In genomic region chr10:95445223-95445836, GRCh38 we compare ENCODE assay signal across 10 cellular contexts.
DNase-seq lines count a peak whose midpoint lies in the region; ATAC-seq, FAIRE-seq and TF ChIP-seq lines count a peak whose summit lies in the region.
"Had no signal": no experiment of that assay in that cellular context is flagged by ENCODE, and none has a peak within 500 bp of the region (broad histone marks: within the 10 kb centered on the region; RNA-seq: fewer than 3 reads in every experiment).

No MANE protein-coding gene starts in this region.

- peak; percentile 81 for DNase-seq in AG10803 (ENCODE audit: low read depth)
- DNase-seq in globus pallidus (ENCODE audit: low spot score) = peak; percentile 60
- DNase-seq in pancreas = peak in 4 of 6 donors; percentile 44 to 77 (median 70)
- no peak for DNase-seq in activated naive CD4-positive, alpha-beta T cell treated with anti-CD3 and anti-CD28 coated beads for 36 hours
- no peak for DNase-seq in GM12891 (ENCODE audit: insufficient read length, low spot score)

- peaks cover 3% of the 10 kb centered on the region for H3K27me3 Mint-ChIP-seq in activated naive CD4-positive, alpha-beta T cell treated with anti-CD3 and anti-CD28 coated beads for 36 hours (ENCODE audit: low read depth)

- H3K36me3 Mint-ChIP-seq in activated naive CD4-positive, alpha-beta T cell treated with anti-CD3 and anti-CD28 coated beads for 36 hours (ENCODE audit: low read depth) = no peaks in the 10 kb centered on the region
- H3K36me3 Mint-ChIP-seq: natural killer cell treated with Interleukin-12 subunit alpha and Interleukin-12 subunit beta and Interleukin-15 and Interleukin-18, amount 100 ng/mL, for 72 hours had no signal

- H3K9me3 Mint-ChIP-seq in activated naive CD4-positive, alpha-beta T cell treated with anti-CD3 and anti-CD28 coated beads for 36 hours = no peaks in the 10 kb centered on the region
- H3K9me3 Mint-ChIP-seq: activated T-helper 1 cell treated with anti-CD3 and anti-CD28 coated beads, Interleukin-12 subunit alpha, Interleukin-12 subunit beta, Interleukin-2, Interleukin-4 antibody, amounts not matched to agents 30 ng/mL and 10 ng/mL and 1 ng/mL, durations not matched to agents 14 hours and 24 hours and 36 hours; natural killer cell treated with Interleukin-12 subunit alpha and Interleukin-12 subunit beta and Interleukin-15 and Interleukin-18, amount 100 ng/mL, for 72 hours had no signal

- H3K4me1 ChIP-seq in pancreas = peaks cover 18 to 30% (median 20%) of the 10 kb centered on the region in 3 donors

- CTCF ChIA-PET in activated naive CD4-positive, alpha-beta T cell treated with anti-CD3 and anti-CD28 coated beads for 36 hours (lab: Charles Lee) = interaction anchor here (0.6 to 7.0 kb wide), 11 partner anchors 14 to 200 kb away, joined by 3 to 59 read pairs (median 3); no protein-coding TSS in a partner anchor

- peak overlapping the region in 2 of 4 donors; percentile 10 to 63 for H3K27ac ChIP-seq in pancreas

- H3K4me3 ChIP-seq in AG10803 (ENCODE audit: low read length) (no peak overlapping the region), pancreas (no peak overlapping the region)

- H3K4me1 Mint-ChIP-seq in activated naive CD4-positive, alpha-beta T cell treated with anti-CD3 and anti-CD28 coated beads for 36 hours (ENCODE audit: low read depth) = no peaks in the 10 kb centered on the region

- H3K4me3 Mint-ChIP-seq in activated naive CD4-positive, alpha-beta T cell treated with anti-CD3 and anti-CD28 coated beads for 36 hours = no peak overlapping the region
- H3K4me3 Mint-ChIP-seq: activated T-helper 1 cell treated with anti-CD3 and anti-CD28 coated beads, Interleukin-12 subunit alpha, Interleukin-12 subunit beta, Interleukin-2, Interleukin-4 antibody, amounts not matched to agents 30 ng/mL and 10 ng/mL and 1 ng/mL, durations not matched to agents 14 hours and 24 hours and 36 hours; natural killer cell treated with Interleukin-12 subunit alpha and Interleukin-12 subunit beta and Interleukin-15 and Interleukin-18, amount 100 ng/mL, for 72 hours had no signal

- intact Hi-C loops in pancreas (cut with DNase I) = no loop called here
- intact Hi-C loops in activated naive CD4-positive, alpha-beta T cell treated with anti-CD3 and anti-CD28 coated beads for 36 hours (cut with micrococcal nuclease) = loop anchor here (5.0 kb wide), 1 partner anchor 157 kb away; no protein-coding TSS in a partner anchor

- FAIRE-seq in pancreas (lab: Jason Lieb, UNC) (no peak), GM12891 (lab: Jason Lieb, UNC) (no peak)

- no peaks in the 10 kb centered on the region for H3K27me3 ChIP-seq in pancreas

- 27 to 30% methylated on average over 6 of the region's 6 CpGs for WGBS in pancreas, 2 donors

- no peaks in the 10 kb centered on the region for H3K9me3 ChIP-seq in pancreas

- peak; percentile 98 for ATAC-seq in SK-N-SH treated with all-trans-retinoic acid at 6 μM for 48 hours
- peak; percentile 79 to 87 (median 84) for ATAC-seq in pancreas
- ATAC-seq in HG03097 (IDR thresholded peaks at IDR 0.05; ENCODE audit: low FRiP score, unreplicated experiment) = no peak
- ATAC-seq in GM21717 (IDR thresholded peaks at IDR 0.05; ENCODE audit: unreplicated experiment) = no peak

- H3K27ac Mint-ChIP-seq in activated naive CD4-positive, alpha-beta T cell treated with anti-CD3 and anti-CD28 coated beads for 36 hours = no peak overlapping the region
- H3K27ac Mint-ChIP-seq: activated T-helper 1 cell treated with anti-CD3 and anti-CD28 coated beads, Interleukin-12 subunit alpha, Interleukin-12 subunit beta, Interleukin-2, Interleukin-4 antibody, amounts not matched to agents 30 ng/mL and 10 ng/mL and 1 ng/mL, durations not matched to agents 14 hours and 24 hours and 36 hours; natural killer cell treated with Interleukin-12 subunit alpha and Interleukin-12 subunit beta and Interleukin-15 and Interleukin-18, amount 100 ng/mL, for 72 hours had no signal

- no peak for TF ChIP-seq POLR2A in GM12891 (IDR thresholded peaks at IDR 0.05; ENCODE audit: low read depth, low read length)

- H3K36me3 ChIP-seq in pancreas = no peaks in the 10 kb centered on the region

- TF ChIP-seq CTCF in AG10803 (conservative IDR thresholded peaks at IDR 0.05; ENCODE audit: low read length) (no peak), pancreas (IDR thresholded peaks at IDR 0.05) (no peak)

TF ChIP-seq in SK-N-SH treated with all-trans-retinoic acid at 6 μM for 48 hours, 23 proteins besides CTCF, POLR2A, EP300 and RAD21:
- no peak for TF ChIP-seq GLIS3 (CRISPR knock-in tag; IDR thresholded peaks at IDR 0.05)
- no peak for TF ChIP-seq POU6F1 (CRISPR knock-in tag; IDR thresholded peaks at IDR 0.05; ENCODE audit: borderline replicate concordance, low read depth)
- no peak for TF ChIP-seq ZNF70 (CRISPR knock-in tag; IDR thresholded peaks at IDR 0.05)
- no peak for TF ChIP-seq ZC3H10 (CRISPR knock-in tag; IDR thresholded peaks at IDR 0.05)

TF ChIP-seq in GM12891, 5 proteins besides CTCF, POLR2A, EP300 and RAD21:
- no peak for TF ChIP-seq PAX5 (IDR thresholded peaks at IDR 0.05; ENCODE audit: insufficient read depth, low read length, severe bottlenecking)

Comparison
In these comparisons a context has a peak if more than half of its experiments do, and no peak if none do; other contexts are left out.
1. DNase-seq: peak in AG10803 (single experiment), globus pallidus (single experiment) and pancreas (4 of 6); none in activated naive CD4-positive, alpha-beta T cell treated with anti-CD3 and anti-CD28 coated beads for 36 hours (single experiment) and GM12891 (single experiment).
2. ATAC-seq: peak in SK-N-SH treated with all-trans-retinoic acid at 6 μM for 48 hours (single experiment) and pancreas (4 of 4); none in HG03097 (single experiment) and GM21717 (single experiment).